ENCODE assay signal across 9 cellular contexts in the genomic region with DNA sequence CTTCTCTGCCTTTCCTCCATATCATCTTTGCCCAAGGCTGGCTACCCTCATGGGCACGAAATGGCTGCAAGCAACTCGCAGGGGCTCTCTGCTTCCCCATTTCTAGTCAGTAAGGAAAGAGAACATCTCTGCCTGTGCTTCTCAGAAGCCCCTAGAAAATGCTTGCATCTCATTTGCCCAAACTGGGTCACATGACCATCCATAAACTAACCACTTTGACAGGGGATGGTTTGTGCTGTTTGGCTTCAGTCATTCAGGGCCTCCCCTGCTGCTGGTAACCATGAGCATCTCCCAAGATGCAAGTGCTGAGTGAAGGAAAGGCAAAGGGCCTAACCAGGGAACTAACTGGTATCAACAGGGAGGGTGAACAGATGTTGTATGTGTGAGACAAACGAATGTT.
"Had no signal": no experiment of that assay in that cellular context is flagged by ENCODE, and none has a peak within 500 bp of the region (broad histone marks: within the 10 kb centered on the region; RNA-seq: fewer than 3 reads in every experiment).

No MANE protein-coding gene starts in this region.

- FAIRE-seq: HepG2 had no signal

- H2AFZ ChIP-seq: GM23248 had no signal

- DNase-seq: GM23248, H7, HFFc6, KG1 had no signal

- H3K4me1 ChIP-seq: HAP-1 had no signal

- H3K4me3 Mint-ChIP-seq: HFFc6, IgD-negative memory B cell had no signal

- H3K27me3 Mint-ChIP-seq: IgD-negative memory B cell had no signal

- ATAC-seq: HCT116, HepG2 had no signal

- H3K9me3 ChIP-seq: HAP-1 had no signal

- H3K27ac ChIP-seq: GM23248, HL-60 had no signal

- H3K36me3 ChIP-seq: HAP-1 had no signal

- H3K27ac Mint-ChIP-seq: HFFc6, IgD-negative memory B cell had no signal

- H3K9ac ChIP-seq: GM23248 had no signal

- H3K4me3 ChIP-seq: GM23248, HAP-1 had no signal

- H3K4me1 Mint-ChIP-seq: IgD-negative memory B cell had no signal
